In the genomic region with DNA sequence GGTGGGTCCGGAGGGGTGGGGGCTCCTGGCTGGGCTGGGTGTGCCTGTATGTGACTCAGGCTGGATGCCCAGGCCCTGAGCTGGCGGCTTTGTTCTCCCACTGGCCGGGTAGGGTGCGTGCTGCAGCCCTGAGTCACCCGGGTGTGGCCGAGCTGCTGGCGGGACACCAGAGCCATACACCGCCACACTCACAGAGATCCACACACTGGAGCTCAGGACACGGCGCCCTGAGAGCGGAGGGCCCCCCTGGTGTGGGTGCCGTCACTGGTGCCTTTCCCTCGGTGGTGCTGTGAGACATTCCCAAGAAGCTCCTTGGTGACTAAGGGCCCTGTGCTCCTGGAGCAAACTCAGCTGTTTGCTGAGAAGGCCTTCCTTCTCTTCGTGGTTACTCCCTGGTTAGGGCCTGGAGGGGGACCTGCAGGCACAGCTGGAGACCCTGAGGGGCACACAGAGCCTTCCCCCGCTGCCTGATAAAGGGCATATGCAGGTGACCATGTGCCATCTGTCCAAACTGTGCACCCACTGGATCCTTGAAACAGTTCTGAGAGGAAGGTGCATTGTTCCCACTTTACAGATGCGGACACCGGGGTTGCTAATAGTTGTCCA, we compare ENCODE assay signal across 10 cellular contexts. TPM values are rescaled to one million over a fixed set of nuclear protein-coding genes. Genes with fewer than 3 reads are reported as not detected.
DNase-seq lines count a peak whose midpoint lies in the region; ATAC-seq and TF ChIP-seq lines count a peak whose summit lies in the region.
"Had no signal": no experiment of that assay in that cellular context is flagged by ENCODE, and none has a peak within 500 bp of the region (broad histone marks: within the 10 kb centered on the region; RNA-seq: fewer than 3 reads in every experiment).

No MANE protein-coding gene starts in this region.

- H3K4me1 ChIP-seq in lower lobe of right lung: peaks cover 58% of the 10 kb centered on the region

- H3K4me3 ChIP-seq in coronary artery: no peak overlapping the region
- H3K4me3 ChIP-seq in lower lobe of right lung: no peak overlapping the region
- H3K4me3 ChIP-seq in H7 (ENCODE audit: insufficient read depth, low read depth, low read length): no peak overlapping the region
- H3K4me3 ChIP-seq: neural progenitor cell had no signal

- no peaks in the 10 kb centered on the region for H3K9me3 ChIP-seq in lower lobe of right lung

- DNase-seq in 8988T: peak; percentile 93
- DNase-seq in HuH-7.5 (ENCODE audit: low spot score): peak; percentile 77
- DNase-seq in coronary artery (ENCODE audit: low spot score): peak; percentile 98
- peak; percentile 95 for DNase-seq in lower lobe of right lung
- DNase-seq in H7: no peak
- DNase-seq in G401 (ENCODE audit: low spot score): no peak
- DNase-seq: T-cell had no signal

- H3K27ac ChIP-seq in coronary artery (peak overlapping the region; percentile 73 to 91), lower lobe of right lung (peak overlapping the region; percentile 92)
- H3K27ac ChIP-seq: neural progenitor cell had no signal

- in situ Hi-C loops in G401 (cut with HindIII; ENCODE audit: low sequenced_read_pairs): no loop called here

- ATAC-seq in lower lobe of right lung (peak; percentile 84 to 87), GM19397 (IDR thresholded peaks at IDR 0.05; ENCODE audit: unreplicated experiment) (no peak), HG02588 (IDR thresholded peaks at IDR 0.05; ENCODE audit: unreplicated experiment) (no peak)
- ATAC-seq: T-cell had no signal

- H3K36me3 ChIP-seq in lower lobe of right lung: no peaks in the 10 kb centered on the region
- H3K36me3 ChIP-seq in H7 (replicated peaks; ENCODE audit: control insufficient read depth, insufficient read depth, low read length): no peaks in the 10 kb centered on the region
- H3K36me3 ChIP-seq: neural progenitor cell had no signal

- intact Hi-C loops in lower lobe of right lung (cut with DNase I): no loop called here

- H3K27me3 ChIP-seq in lower lobe of right lung (ENCODE audit: low read depth) (no peaks in the 10 kb centered on the region), H7 (ENCODE audit: control insufficient read depth, insufficient read depth, low read length) (no peaks in the 10 kb centered on the region)

- TF ChIP-seq CTCF in coronary artery (IDR thresholded peaks at IDR 0.05) (no peak), lower lobe of right lung (IDR thresholded peaks at IDR 0.05) (no peak)

RNA-seq across cellular contexts. Expression of a gene that starts 44.3 kb away (rescaled TPM):
- 3.0 TPM for total RNA-seq in lower lobe of right lung
- not detected in 2 replicates for total RNA-seq in H7 (2014; rRNA removed; shearing (Covaris generic))
- total RNA-seq in G401 (2014; rRNA removed; shearing (Covaris generic)): 0.37 and 0.44 TPM in 2 replicates

Comparison
In these comparisons a context has a peak if more than half of its experiments do, and no peak if none do; other contexts are left out.
1. DNase-seq: peak in 8988T (single experiment), HuH-7.5 (single experiment), coronary artery (single experiment) and lower lobe of right lung (single experiment); none in H7 (single experiment) and G401 (single experiment).
2. ATAC-seq: peak in lower lobe of right lung (2 of 2); none in GM19397 (single experiment) and HG02588 (single experiment).